Comparison of ENCODE assay signal across 18 cellular contexts in the genomic region with DNA sequence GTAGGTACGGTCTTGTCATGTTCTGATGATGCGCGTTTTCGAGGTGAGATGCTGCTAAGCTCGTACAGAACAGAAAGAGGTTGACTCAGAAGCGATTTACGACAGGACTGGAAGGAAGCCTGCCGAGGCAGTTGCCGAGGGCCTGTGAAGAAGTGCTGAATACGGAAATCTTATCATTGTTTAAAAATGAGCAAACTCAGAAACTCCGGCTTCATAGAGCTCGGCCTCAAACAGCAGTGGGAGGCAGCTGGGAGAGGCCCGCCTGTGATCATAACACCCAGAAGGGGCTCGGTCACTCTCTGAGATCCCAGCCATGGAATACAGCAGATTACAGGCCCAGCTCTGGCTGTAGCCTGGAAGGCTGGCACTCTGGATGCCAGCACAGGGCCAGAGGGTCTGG.
DNase-seq lines count a peak whose midpoint lies in the region; ATAC-seq and TF ChIP-seq lines count a peak whose summit lies in the region.
"Had no signal": no experiment of that assay in that cellular context is flagged by ENCODE, and none has a peak within 500 bp of the region (broad histone marks: within the 10 kb centered on the region; RNA-seq: fewer than 3 reads in every experiment).

No MANE protein-coding gene starts in this region.

- no peaks in the 10 kb centered on the region for H3F3A ChIP-seq in SK-N-SH (replicated peaks; ENCODE audit: insufficient read depth)

- no peak overlapping the region for H3K4me3 ChIP-seq in SK-N-SH (ENCODE audit: low read depth in 2 of 2, low read length in 1 of 2)
- H3K4me3 ChIP-seq in fibroblast of villous mesenchyme (ENCODE audit: low read depth, low read length), result no peak overlapping the region
- peak overlapping the region; percentile 12 for H3K4me3 ChIP-seq in thoracic aorta
- H3K4me3 ChIP-seq: A549 had no signal

- no peak for TF ChIP-seq RAD21 in SK-N-SH (IDR thresholded peaks at IDR 0.05; ENCODE audit: low read length)

- no peaks in the 10 kb centered on the region for H3K79me2 ChIP-seq in SK-N-SH (ENCODE audit: insufficient read depth)

- DNase-seq in SK-N-SH (no peak), fibroblast of villous mesenchyme (ENCODE audit: low read depth) (peak; percentile 4), thoracic aorta (ENCODE audit: low spot score) (no peak), DMS79 (lab: John Stamatoyannopoulos, UW) (no peak)
- DNase-seq in stimulated activated CD4-positive, alpha-beta T cell treated with anti-CD3 and anti-CD28 coated beads, Interleukin-15, amount 100 ng/mL, for 24 hours, result no peak
- DNase-seq: AML-193; Caco-2; CD4-positive, alpha-beta T cell; DMS153; DMS79 treated with DMSO at 0.1 percent for 48 hours; GF-D8; H9 had no signal

- H3K9me2 ChIP-seq in SK-N-SH, result no peaks in the 10 kb centered on the region

- H3K9me3 ChIP-seq in SK-N-SH (no peaks in the 10 kb centered on the region), thoracic aorta (no peaks in the 10 kb centered on the region)
- H3K9me3 ChIP-seq: A549, Caco-2 had no signal

- H3K36me3 ChIP-seq in SK-N-SH (replicated peaks in 1 of 2; ENCODE audit: control insufficient read depth in 1 of 2, insufficient read depth in 2 of 2, low read length in 1 of 2) (no peaks in the 10 kb centered on the region), thoracic aorta (no peaks in the 10 kb centered on the region)

- CTCF ChIA-PET in SK-N-SH (lab: Yijun Ruan, JAX), result no interaction called here

- H3K4me2 ChIP-seq in SK-N-SH, result no peak overlapping the region
- H3K4me2 ChIP-seq: A549 had no signal

- peak overlapping the region; percentile 42; the same call in 1 of the 2 replicates for H2AFZ ChIP-seq in SK-N-SH (ENCODE audit: low read depth)

- H4K20me1 ChIP-seq in SK-N-SH (ENCODE audit: insufficient read depth), result no peaks in the 10 kb centered on the region

- POLR2A ChIA-PET in SK-N-SH (lab: Yijun Ruan, JAX), result no interaction called here

- no peak overlapping the region for H3K27ac ChIP-seq in SK-N-SH (ENCODE audit: low read depth in 2 of 2, low read length in 1 of 2)
- H3K27ac ChIP-seq in thoracic aorta, result peak overlapping the region; percentile 84 to 87
- H3K27ac ChIP-seq: 22Rv1, A549, C4-2B had no signal

- H3K27me3 ChIP-seq in SK-N-SH (ENCODE audit: insufficient read depth) (peaks cover 36% of the 10 kb centered on the region), thoracic aorta (replicated peaks; ENCODE audit: insufficient read depth) (no peaks in the 10 kb centered on the region)

- WGBS in SK-N-SH (ENCODE audit: low lambda C conversion rate), result 34% methylated on average over 13 of the region's 14 CpGs

- ATAC-seq in SK-N-SH treated with all-trans-retinoic acid at 6 μM for 48 hours, result no peak
- ATAC-seq in thoracic aorta (ENCODE audit: insufficient number of reproducible peaks, low FRiP score, low read depth), result peak; percentile 26
- no peak for ATAC-seq in GM19455 (IDR thresholded peaks at IDR 0.05; ENCODE audit: unreplicated experiment)
- ATAC-seq in HG03095 (IDR thresholded peaks at IDR 0.05; ENCODE audit: unreplicated experiment), result no peak
- ATAC-seq: A549 had no signal

- TF ChIP-seq CTCF in SK-N-SH (IDR thresholded peaks at IDR 0.05), result no peak
- no peak for TF ChIP-seq CTCF in fibroblast of villous mesenchyme (IDR thresholded peaks at IDR 0.05; ENCODE audit: insufficient read depth, low read depth, low read length)
- no peak for TF ChIP-seq CTCF in thoracic aorta (IDR thresholded peaks at IDR 0.05)

- H3K4me1 ChIP-seq in SK-N-SH (ENCODE audit: control insufficient read depth in 1 of 2, insufficient read depth in 2 of 2, low read depth in 1 of 2, low read length in 1 of 2), result no peaks in the 10 kb centered on the region
- peaks cover 9 to 50% of the 10 kb centered on the region in 2 donors for H3K4me1 ChIP-seq in thoracic aorta (ENCODE audit: control insufficient read depth in 1 of 2, low read depth in 2 of 2)
- H3K4me1 ChIP-seq: A549, Caco-2 had no signal

- H3K9ac ChIP-seq in SK-N-SH, result no peak overlapping the region

- no peak for TF ChIP-seq EP300 in SK-N-SH (IDR thresholded peaks at IDR 0.05; ENCODE audit: borderline replicate concordance in 1 of 2, low read depth in 1 of 2, low read length in 1 of 2)

TF ChIP-seq in SK-N-SH, 30 proteins besides CTCF, POLR2A, EP300 and RAD21:
- TF ChIP-seq TEAD4 (IDR thresholded peaks at IDR 0.05; ENCODE audit: borderline replicate concordance, insufficient read depth) (no peak), SMC3 (IDR thresholded peaks at IDR 0.05; ENCODE audit: low read depth, low read length) (no peak), GABPA (IDR thresholded peaks at IDR 0.05; ENCODE audit: low read depth) (no peak), MXI1 (IDR thresholded peaks at IDR 0.05; ENCODE audit: low read depth, low read length) (no peak), TAF1 (IDR thresholded peaks at IDR 0.05; ENCODE audit: borderline replicate concordance, low read depth, low read length) (no peak), GATA2 (CRISPR knock-in tag; IDR thresholded peaks at IDR 0.05) (no peak)
- TF ChIP-seq, protein P1, sequence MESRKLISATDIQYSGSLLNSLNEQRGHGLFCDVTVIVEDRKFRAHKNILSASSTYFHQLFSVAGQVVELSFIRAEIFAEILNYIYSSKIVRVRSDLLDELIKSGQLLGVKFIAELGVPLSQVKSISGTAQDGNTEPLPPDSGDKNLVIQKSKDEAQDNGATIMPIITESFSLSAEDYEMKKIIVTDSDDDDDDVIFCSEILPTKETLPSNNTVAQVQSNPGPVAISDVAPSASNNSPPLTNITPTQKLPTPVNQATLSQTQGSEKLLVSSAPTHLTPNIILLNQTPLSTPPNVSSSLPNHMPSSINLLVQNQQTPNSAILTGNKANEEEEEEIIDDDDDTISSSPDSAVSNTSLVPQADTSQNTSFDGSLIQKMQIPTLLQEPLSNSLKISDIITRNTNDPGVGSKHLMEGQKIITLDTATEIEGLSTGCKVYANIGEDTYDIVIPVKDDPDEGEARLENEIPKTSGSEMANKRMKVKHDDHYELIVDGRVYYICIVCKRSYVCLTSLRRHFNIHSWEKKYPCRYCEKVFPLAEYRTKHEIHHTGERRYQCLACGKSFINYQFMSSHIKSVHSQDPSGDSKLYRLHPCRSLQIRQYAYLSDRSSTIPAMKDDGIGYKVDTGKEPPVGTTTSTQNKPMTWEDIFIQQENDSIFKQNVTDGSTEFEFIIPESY (IDR thresholded peaks at IDR 0.05; ENCODE audit: borderline replicate concordance, low read depth), result no peak

TF ChIP-seq in SK-N-SH treated with all-trans-retinoic acid at 6 μM for 48 hours, 23 proteins besides CTCF, POLR2A, EP300 and RAD21 (continues in another document):
- TF ChIP-seq ZFP30 (CRISPR knock-in tag; IDR thresholded peaks at IDR 0.05), result no peak
- TF ChIP-seq, protein P2, sequence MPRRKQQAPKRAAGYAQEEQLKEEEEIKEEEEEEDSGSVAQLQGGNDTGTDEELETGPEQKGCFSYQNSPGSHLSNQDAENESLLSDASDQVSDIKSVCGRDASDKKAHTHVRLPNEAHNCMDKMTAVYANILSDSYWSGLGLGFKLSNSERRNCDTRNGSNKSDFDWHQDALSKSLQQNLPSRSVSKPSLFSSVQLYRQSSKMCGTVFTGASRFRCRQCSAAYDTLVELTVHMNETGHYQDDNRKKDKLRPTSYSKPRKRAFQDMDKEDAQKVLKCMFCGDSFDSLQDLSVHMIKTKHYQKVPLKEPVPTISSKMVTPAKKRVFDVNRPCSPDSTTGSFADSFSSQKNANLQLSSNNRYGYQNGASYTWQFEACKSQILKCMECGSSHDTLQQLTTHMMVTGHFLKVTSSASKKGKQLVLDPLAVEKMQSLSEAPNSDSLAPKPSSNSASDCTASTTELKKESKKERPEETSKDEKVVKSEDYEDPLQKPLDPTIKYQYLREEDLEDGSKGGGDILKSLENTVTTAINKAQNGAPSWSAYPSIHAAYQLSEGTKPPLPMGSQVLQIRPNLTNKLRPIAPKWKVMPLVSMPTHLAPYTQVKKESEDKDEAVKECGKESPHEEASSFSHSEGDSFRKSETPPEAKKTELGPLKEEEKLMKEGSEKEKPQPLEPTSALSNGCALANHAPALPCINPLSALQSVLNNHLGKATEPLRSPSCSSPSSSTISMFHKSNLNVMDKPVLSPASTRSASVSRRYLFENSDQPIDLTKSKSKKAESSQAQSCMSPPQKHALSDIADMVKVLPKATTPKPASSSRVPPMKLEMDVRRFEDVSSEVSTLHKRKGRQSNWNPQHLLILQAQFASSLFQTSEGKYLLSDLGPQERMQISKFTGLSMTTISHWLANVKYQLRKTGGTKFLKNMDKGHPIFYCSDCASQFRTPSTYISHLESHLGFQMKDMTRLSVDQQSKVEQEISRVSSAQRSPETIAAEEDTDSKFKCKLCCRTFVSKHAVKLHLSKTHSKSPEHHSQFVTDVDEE (CRISPR knock-in tag; IDR thresholded peaks at IDR 0.05), result no peak
- TF ChIP-seq, protein P3, sequence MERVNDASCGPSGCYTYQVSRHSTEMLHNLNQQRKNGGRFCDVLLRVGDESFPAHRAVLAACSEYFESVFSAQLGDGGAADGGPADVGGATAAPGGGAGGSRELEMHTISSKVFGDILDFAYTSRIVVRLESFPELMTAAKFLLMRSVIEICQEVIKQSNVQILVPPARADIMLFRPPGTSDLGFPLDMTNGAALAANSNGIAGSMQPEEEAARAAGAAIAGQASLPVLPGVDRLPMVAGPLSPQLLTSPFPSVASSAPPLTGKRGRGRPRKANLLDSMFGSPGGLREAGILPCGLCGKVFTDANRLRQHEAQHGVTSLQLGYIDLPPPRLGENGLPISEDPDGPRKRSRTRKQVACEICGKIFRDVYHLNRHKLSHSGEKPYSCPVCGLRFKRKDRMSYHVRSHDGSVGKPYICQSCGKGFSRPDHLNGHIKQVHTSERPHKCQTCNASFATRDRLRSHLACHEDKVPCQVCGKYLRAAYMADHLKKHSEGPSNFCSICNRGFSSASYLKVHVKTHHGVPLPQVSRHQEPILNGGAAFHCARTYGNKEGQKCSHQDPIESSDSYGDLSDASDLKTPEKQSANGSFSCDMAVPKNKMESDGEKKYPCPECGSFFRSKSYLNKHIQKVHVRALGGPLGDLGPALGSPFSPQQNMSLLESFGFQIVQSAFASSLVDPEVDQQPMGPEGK (CRISPR knock-in tag; IDR thresholded peaks at IDR 0.05; ENCODE audit: borderline replicate concordance), result no peak
- no peak for TF ChIP-seq ESRRG (CRISPR knock-in tag; IDR thresholded peaks at IDR 0.05)
- TF ChIP-seq OSR1 (CRISPR knock-in tag; IDR thresholded peaks at IDR 0.05), result no peak
- no peak for TF ChIP-seq CSDC2 (CRISPR knock-in tag; IDR thresholded peaks at IDR 0.05)
- no peak for TF ChIP-seq SNAI2 (CRISPR knock-in tag; IDR thresholded peaks at IDR 0.05)
- TF ChIP-seq, protein P4, sequence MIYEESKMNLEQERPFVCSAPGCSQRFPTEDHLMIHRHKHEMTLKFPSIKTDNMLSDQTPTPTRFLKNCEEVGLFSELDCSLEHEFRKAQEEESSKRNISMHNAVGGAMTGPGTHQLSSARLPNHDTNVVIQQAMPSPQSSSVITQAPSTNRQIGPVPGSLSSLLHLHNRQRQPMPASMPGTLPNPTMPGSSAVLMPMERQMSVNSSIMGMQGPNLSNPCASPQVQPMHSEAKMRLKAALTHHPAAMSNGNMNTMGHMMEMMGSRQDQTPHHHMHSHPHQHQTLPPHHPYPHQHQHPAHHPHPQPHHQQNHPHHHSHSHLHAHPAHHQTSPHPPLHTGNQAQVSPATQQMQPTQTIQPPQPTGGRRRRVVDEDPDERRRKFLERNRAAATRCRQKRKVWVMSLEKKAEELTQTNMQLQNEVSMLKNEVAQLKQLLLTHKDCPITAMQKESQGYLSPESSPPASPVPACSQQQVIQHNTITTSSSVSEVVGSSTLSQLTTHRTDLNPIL (CRISPR knock-in tag; IDR thresholded peaks at IDR 0.05; ENCODE audit: low read depth), result no peak

Comparison
In these comparisons a context has a peak if more than half of its experiments do, and no peak if none do; other contexts are left out.
1. H3K27ac ChIP-seq: peak in thoracic aorta (2 of 2); none in SK-N-SH (0 of 2).